ENCODE assay signal across 2 cellular contexts in genomic region chr22:20137671-20138416, GRCh38.
TF ChIP-seq lines count a peak whose summit lies in the region.

No MANE protein-coding gene starts in this region.

TF ChIP-seq in HEK293, 187 proteins besides CTCF, POLR2A, EP300 and RAD21:
- TF ChIP-seq ZFHX2 (tag by site-specific recombination; conservative IDR thresholded peaks at IDR 0.05) (peak; percentile 95), SP2 (tag by site-specific recombination; IDR thresholded peaks at IDR 0.05) (peak; percentile 53), ZNF529 (tag by site-specific recombination; IDR thresholded peaks at IDR 0.05; ENCODE audit: insufficient replicate concordance) (no peak), ZNF341 (tag by site-specific recombination; IDR thresholded peaks at IDR 0.05; ENCODE audit: low read depth) (peak; percentile 74), ZFP69B (tag by site-specific recombination; IDR thresholded peaks at IDR 0.05) (0 out of 2 replicates have a peak, but pooled peaks have one; percentile 32), ZNF280D (tag by site-specific recombination; IDR thresholded peaks at IDR 0.05) (no peak), KLF1 (tag by site-specific recombination; IDR thresholded peaks at IDR 0.05) (peak; percentile 62), EGR2 (tag by site-specific recombination; IDR thresholded peaks at IDR 0.05; ENCODE audit: low read depth) (peak; percentile 86), GLIS2 (tag by site-specific recombination; IDR thresholded peaks at IDR 0.05) (peak; percentile 63)
- TF ChIP-seq, protein P1, sequence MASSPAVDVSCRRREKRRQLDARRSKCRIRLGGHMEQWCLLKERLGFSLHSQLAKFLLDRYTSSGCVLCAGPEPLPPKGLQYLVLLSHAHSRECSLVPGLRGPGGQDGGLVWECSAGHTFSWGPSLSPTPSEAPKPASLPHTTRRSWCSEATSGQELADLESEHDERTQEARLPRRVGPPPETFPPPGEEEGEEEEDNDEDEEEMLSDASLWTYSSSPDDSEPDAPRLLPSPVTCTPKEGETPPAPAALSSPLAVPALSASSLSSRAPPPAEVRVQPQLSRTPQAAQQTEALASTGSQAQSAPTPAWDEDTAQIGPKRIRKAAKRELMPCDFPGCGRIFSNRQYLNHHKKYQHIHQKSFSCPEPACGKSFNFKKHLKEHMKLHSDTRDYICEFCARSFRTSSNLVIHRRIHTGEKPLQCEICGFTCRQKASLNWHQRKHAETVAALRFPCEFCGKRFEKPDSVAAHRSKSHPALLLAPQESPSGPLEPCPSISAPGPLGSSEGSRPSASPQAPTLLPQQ (tag by site-specific recombination; IDR thresholded peaks at IDR 0.05) = peak; percentile 20; the same call in 1 of the 2 replicates
- TF ChIP-seq, protein P2, sequence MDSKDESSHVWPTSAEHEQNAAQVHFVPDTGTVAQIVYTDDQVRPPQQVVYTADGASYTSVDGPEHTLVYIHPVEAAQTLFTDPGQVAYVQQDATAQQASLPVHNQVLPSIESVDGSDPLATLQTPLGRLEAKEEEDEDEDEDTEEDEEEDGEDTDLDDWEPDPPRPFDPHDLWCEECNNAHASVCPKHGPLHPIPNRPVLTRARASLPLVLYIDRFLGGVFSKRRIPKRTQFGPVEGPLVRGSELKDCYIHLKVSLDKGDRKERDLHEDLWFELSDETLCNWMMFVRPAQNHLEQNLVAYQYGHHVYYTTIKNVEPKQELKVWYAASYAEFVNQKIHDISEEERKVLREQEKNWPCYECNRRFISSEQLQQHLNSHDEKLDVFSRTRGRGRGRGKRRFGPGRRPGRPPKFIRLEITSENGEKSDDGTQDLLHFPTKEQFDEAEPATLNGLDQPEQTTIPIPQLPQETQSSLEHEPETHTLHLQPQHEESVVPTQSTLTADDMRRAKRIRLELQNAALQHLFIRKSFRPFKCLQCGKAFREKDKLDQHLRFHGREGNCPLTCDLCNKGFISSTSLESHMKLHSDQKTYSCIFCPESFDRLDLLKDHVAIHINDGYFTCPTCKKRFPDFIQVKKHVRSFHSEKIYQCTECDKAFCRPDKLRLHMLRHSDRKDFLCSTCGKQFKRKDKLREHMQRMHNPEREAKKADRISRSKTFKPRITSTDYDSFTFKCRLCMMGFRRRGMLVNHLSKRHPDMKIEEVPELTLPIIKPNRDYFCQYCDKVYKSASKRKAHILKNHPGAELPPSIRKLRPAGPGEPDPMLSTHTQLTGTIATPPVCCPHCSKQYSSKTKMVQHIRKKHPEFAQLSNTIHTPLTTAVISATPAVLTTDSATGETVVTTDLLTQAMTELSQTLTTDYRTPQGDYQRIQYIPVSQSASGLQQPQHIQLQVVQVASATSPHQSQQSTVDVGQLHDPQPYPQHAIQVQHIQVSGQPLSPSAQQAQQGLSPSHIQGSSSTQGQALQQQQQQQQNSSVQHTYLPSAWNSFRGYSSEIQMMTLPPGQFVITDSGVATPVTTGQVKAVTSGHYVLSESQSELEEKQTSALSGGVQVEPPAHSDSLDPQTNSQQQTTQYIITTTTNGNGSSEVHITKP (tag by site-specific recombination; IDR thresholded peaks at IDR 0.05) = peak; percentile 10; the same call in 1 of the 2 replicates

TF ChIP-seq in K562, 482 proteins besides CTCF, POLR2A, EP300 and RAD21:
- TF ChIP-seq, protein P3, sequence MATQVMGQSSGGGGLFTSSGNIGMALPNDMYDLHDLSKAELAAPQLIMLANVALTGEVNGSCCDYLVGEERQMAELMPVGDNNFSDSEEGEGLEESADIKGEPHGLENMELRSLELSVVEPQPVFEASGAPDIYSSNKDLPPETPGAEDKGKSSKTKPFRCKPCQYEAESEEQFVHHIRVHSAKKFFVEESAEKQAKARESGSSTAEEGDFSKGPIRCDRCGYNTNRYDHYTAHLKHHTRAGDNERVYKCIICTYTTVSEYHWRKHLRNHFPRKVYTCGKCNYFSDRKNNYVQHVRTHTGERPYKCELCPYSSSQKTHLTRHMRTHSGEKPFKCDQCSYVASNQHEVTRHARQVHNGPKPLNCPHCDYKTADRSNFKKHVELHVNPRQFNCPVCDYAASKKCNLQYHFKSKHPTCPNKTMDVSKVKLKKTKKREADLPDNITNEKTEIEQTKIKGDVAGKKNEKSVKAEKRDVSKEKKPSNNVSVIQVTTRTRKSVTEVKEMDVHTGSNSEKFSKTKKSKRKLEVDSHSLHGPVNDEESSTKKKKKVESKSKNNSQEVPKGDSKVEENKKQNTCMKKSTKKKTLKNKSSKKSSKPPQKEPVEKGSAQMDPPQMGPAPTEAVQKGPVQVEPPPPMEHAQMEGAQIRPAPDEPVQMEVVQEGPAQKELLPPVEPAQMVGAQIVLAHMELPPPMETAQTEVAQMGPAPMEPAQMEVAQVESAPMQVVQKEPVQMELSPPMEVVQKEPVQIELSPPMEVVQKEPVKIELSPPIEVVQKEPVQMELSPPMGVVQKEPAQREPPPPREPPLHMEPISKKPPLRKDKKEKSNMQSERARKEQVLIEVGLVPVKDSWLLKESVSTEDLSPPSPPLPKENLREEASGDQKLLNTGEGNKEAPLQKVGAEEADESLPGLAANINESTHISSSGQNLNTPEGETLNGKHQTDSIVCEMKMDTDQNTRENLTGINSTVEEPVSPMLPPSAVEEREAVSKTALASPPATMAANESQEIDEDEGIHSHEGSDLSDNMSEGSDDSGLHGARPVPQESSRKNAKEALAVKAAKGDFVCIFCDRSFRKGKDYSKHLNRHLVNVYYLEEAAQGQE (CRISPR knock-in tag; IDR thresholded peaks at IDR 0.05; ENCODE audit: low read depth) = 0 out of 2 replicates have a peak, but pooled peaks have one; percentile 17
- TF ChIP-seq RBM39 (optimal IDR thresholded peaks at IDR 0.05; ENCODE audit: low read depth, low read length) = no peak
- TF ChIP-seq EGR1 (conservative IDR thresholded peaks at IDR 0.05) = peak; percentile 62
- peak; percentile 46; the same call in 1 of the 2 replicates for TF ChIP-seq BHLHE40 (IDR thresholded peaks at IDR 0.05; ENCODE audit: low read length)
- TF ChIP-seq ATF4 (CRISPR knock-in tag; IDR thresholded peaks at IDR 0.05) = no peak
- TF ChIP-seq PRMT5 (CRISPR knock-in tag; IDR thresholded peaks at IDR 0.05) = 0 out of 2 replicates have a peak, but pooled peaks have one; percentile 53
- TF ChIP-seq ZNF133 (CRISPR knock-in tag; IDR thresholded peaks at IDR 0.05) = no peak
- TF ChIP-seq, protein P4, sequence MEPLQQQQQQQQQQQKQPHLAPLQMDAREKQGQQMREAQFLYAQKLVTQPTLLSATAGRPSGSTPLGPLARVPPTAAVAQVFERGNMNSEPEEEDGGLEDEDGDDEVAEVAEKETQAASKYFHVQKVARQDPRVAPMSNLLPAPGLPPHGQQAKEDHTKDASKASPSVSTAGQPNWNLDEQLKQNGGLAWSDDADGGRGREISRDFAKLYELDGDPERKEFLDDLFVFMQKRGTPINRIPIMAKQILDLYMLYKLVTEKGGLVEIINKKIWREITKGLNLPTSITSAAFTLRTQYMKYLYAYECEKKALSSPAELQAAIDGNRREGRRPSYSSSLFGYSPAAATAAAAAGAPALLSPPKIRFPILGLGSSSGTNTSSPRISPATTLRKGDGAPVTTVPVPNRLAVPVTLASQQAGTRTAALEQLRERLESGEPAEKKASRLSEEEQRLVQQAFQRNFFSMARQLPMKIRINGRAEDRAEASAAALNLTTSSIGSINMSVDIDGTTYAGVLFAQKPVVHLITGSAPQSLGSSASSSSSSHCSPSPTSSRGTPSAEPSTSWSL (CRISPR knock-in tag; IDR thresholded peaks at IDR 0.05; ENCODE audit: borderline replicate concordance) = 0 out of 2 replicates have a peak, but pooled peaks have one; percentile 29
- peak; percentile 40; the same call in 1 of the 2 replicates for TF ChIP-seq USF2 (CRISPR knock-in tag; IDR thresholded peaks at IDR 0.05)
- 0 out of 2 replicates have a peak, but pooled peaks have one; percentile 2 for TF ChIP-seq SMC3 (conservative IDR thresholded peaks at IDR 0.05; ENCODE audit: insufficient read depth, low read depth, low read length)
- TF ChIP-seq HCFC1 (IDR thresholded peaks at IDR 0.05; ENCODE audit: low read depth, low read length) = 0 out of 2 replicates have a peak, but pooled peaks have one; percentile 4
- no peak for TF ChIP-seq SAFB2 (IDR thresholded peaks at IDR 0.05; ENCODE audit: borderline replicate concordance, low read depth, low read length, severe bottlenecking)
- peak; percentile 71; the same call in 1 of the 2 replicates for TF ChIP-seq ZNF408 (CRISPR knock-in tag; IDR thresholded peaks at IDR 0.05; ENCODE audit: low read depth)
- TF ChIP-seq ZBTB40 (IDR thresholded peaks at IDR 0.05) = no peak
- peak; percentile 53 for TF ChIP-seq ZBTB40 (CRISPR knock-in tag; IDR thresholded peaks at IDR 0.05)
- TF ChIP-seq ZNF764 (CRISPR knock-in tag; IDR thresholded peaks at IDR 0.05; ENCODE audit: low read depth) = peak; percentile 24; the same call in 1 of the 2 replicates
- TF ChIP-seq NFIC (IDR thresholded peaks at IDR 0.05) = peak; percentile 93
- TF ChIP-seq, protein P5, sequence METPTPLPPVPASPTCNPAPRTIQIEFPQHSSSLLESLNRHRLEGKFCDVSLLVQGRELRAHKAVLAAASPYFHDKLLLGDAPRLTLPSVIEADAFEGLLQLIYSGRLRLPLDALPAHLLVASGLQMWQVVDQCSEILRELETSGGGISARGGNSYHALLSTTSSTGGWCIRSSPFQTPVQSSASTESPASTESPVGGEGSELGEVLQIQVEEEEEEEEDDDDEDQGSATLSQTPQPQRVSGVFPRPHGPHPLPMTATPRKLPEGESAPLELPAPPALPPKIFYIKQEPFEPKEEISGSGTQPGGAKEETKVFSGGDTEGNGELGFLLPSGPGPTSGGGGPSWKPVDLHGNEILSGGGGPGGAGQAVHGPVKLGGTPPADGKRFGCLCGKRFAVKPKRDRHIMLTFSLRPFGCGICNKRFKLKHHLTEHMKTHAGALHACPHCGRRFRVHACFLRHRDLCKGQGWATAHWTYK (CRISPR knock-in tag; IDR thresholded peaks at IDR 0.05) = peak; percentile 62; the same call in 1 of the 2 replicates
- peak; percentile 11 for TF ChIP-seq FIP1L1 (IDR thresholded peaks at IDR 0.05; ENCODE audit: low read depth, low read length, poor library complexity, severe bottlenecking)
- TF ChIP-seq WHSC1 (IDR thresholded peaks at IDR 0.05; ENCODE audit: low read length) = peak; percentile 50
- no peak for TF ChIP-seq PCBP2 (IDR thresholded peaks at IDR 0.05; ENCODE audit: low read depth, low read length, poor library complexity, severe bottlenecking)
- TF ChIP-seq ILF3 (IDR thresholded peaks at IDR 0.05; ENCODE audit: borderline replicate concordance) = no peak
